Comparison of ENCODE assay signal across 15 cellular contexts in genomic region chr12:23899434-23899833, GRCh38. TPM values are rescaled to one million over a fixed set of nuclear protein-coding genes. Genes with fewer than 3 reads are reported as not detected.
"Had no signal": no experiment of that assay in that cellular context is flagged by ENCODE, and none has a peak within 500 bp of the region (broad histone marks: within the 10 kb centered on the region; RNA-seq: fewer than 3 reads in every experiment).

No MANE protein-coding gene starts in this region.

- H3K4me1 ChIP-seq: tibial artery had no signal

- H3K27ac ChIP-seq: neutrophil, skin epidermis, tibial artery had no signal

- H3K36me3 ChIP-seq: neutrophil had no signal

- H3K27ac Mint-ChIP-seq: activated B cell treated with CpG ODN at 0.5 μM for 24 hours; activated CD4-positive, alpha-beta T cell treated with anti-CD3 and anti-CD28 coated beads, Interleukin-2, amount 10 ng/mL, durations not matched to agents 24 days and 14 days; activated naive CD8-positive, alpha-beta T cell treated with anti-CD3 and anti-CD28 coated beads, Interleukin-2, amount 50 U/mL, for 24 hours; immature natural killer cell; naive thymus-derived CD4-positive, alpha-beta T cell had no signal

- H3K36me3 Mint-ChIP-seq: immature natural killer cell; naive thymus-derived CD4-positive, alpha-beta T cell had no signal

- H3K9me3 Mint-ChIP-seq: activated B cell treated with CpG ODN at 0.5 μM for 24 hours; activated CD4-positive, alpha-beta T cell treated with anti-CD3 and anti-CD28 coated beads, Interleukin-2, amount 10 ng/mL, durations not matched to agents 24 days and 14 days; activated naive CD8-positive, alpha-beta T cell treated with anti-CD3 and anti-CD28 coated beads, Interleukin-2, amount 50 U/mL, for 24 hours had no signal

- H3K4me1 Mint-ChIP-seq: activated B cell treated with CpG ODN at 0.5 μM for 24 hours; activated CD4-positive, alpha-beta T cell treated with anti-CD3 and anti-CD28 coated beads, Interleukin-2, amount 10 ng/mL, durations not matched to agents 24 days and 14 days; activated naive CD8-positive, alpha-beta T cell treated with anti-CD3 and anti-CD28 coated beads, Interleukin-2, amount 50 U/mL, for 24 hours; immature natural killer cell; naive thymus-derived CD4-positive, alpha-beta T cell had no signal

- DNase-seq: activated B cell treated with CpG ODN at 0.5 μM for 24 hours; activated CD4-positive, alpha-beta T cell treated with anti-CD3 and anti-CD28 coated beads, Interleukin-2, amount 10 ng/mL, durations not matched to agents 24 days and 14 days; activated naive CD4-positive, alpha-beta T cell treated with Interleukin-2 at 50 U/mL for 16 hours; activated naive CD8-positive, alpha-beta T cell treated with anti-CD3 and anti-CD28 coated beads, Interleukin-2, amount 50 U/mL, for 24 hours; central memory CD4-positive, alpha-beta T cell; cortex of kidney; effector CD8-positive, alpha-beta T cell; foreskin fibroblast; immature natural killer cell; left colon; naive thymus-derived CD4-positive, alpha-beta T cell; tibial artery had no signal

- H3K27me3 Mint-ChIP-seq: activated B cell treated with CpG ODN at 0.5 μM for 24 hours; activated CD4-positive, alpha-beta T cell treated with anti-CD3 and anti-CD28 coated beads, Interleukin-2, amount 10 ng/mL, durations not matched to agents 24 days and 14 days; activated naive CD8-positive, alpha-beta T cell treated with anti-CD3 and anti-CD28 coated beads, Interleukin-2, amount 50 U/mL, for 24 hours; naive thymus-derived CD4-positive, alpha-beta T cell had no signal

- ATAC-seq: activated naive CD8-positive, alpha-beta T cell treated with anti-CD3 and anti-CD28 coated beads, Interleukin-2, amount 50 U/mL, for 24 hours; left colon; naive thymus-derived CD4-positive, alpha-beta T cell had no signal

- H3K27me3 ChIP-seq: neutrophil, tibial artery had no signal

- H3K4me3 ChIP-seq: skin epidermis, tibial artery had no signal

- H3K9me3 ChIP-seq: neutrophil, tibial artery had no signal

- H3K4me3 Mint-ChIP-seq: activated B cell treated with CpG ODN at 0.5 μM for 24 hours; activated CD4-positive, alpha-beta T cell treated with anti-CD3 and anti-CD28 coated beads, Interleukin-2, amount 10 ng/mL, durations not matched to agents 24 days and 14 days; activated naive CD8-positive, alpha-beta T cell treated with anti-CD3 and anti-CD28 coated beads, Interleukin-2, amount 50 U/mL, for 24 hours; immature natural killer cell; naive thymus-derived CD4-positive, alpha-beta T cell had no signal

RNA-seq across cellular contexts. Expression of gene SOX5, which starts 50.0 kb away (rescaled TPM):
- total RNA-seq: lung microvascular endothelial cell had no signal
- polyA plus RNA-seq: immature natural killer cell; naive thymus-derived CD4-positive, alpha-beta T cell had no signal
